ENCODE assay signal across 21 cellular contexts in the genomic region with DNA sequence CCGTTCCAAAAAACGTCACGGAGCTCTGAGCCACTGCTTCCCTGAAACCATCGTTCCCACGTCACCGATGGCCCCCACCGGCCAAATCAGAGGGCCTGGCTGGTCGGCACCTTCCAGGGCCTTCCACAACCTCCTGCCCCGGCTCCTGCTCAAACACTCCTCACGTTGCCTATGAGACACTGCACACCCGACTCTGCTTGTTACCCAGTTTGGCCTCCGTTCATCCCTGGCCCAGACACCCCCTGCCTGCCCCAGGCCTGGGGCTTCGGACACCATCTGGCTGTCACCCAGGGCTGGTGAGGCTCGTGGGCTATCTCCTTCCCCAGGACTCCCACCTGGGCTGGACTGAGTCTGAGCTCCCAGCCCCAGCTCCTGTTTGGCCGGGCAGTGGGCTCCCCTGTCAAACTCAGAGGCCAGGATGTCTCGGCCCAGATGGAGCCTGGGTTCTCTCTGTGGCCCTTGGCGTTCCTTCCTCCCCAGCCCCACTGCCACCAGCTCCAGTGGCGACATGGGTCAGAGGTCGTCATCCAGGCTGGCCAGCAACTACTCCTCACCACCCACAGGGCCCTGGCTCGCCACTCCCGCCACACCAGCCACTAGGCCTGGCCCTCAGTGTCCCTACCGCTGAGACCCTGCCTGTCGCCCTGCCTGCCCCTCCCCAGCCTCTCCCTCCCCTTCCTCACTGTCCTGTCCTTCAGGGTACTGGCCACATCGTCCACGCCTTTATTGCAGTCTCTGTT. TPM values are rescaled to one million over a fixed set of nuclear protein-coding genes. Genes with fewer than 3 reads are reported as not detected.
"Had no signal": no experiment of that assay in that cellular context is flagged by ENCODE, and none has a peak within 500 bp of the region (broad histone marks: within the 10 kb centered on the region; RNA-seq: fewer than 3 reads in every experiment).

No MANE protein-coding gene starts in this region.

- H3K4me3 ChIP-seq: adrenal gland, esophagus squamous epithelium, mucosa of descending colon, prostate gland, right atrium auricular region had no signal

- H3K4me1 Mint-ChIP-seq: neural crest cell; stimulated activated naive CD8-positive, alpha-beta T cell treated with anti-CD3 and anti-CD28 coated beads, Interleukin-15, amount 100 ng/mL, for 72 hours had no signal

- H3K27me3 Mint-ChIP-seq: stimulated activated naive CD8-positive, alpha-beta T cell treated with anti-CD3 and anti-CD28 coated beads, Interleukin-15, amount 100 ng/mL, for 72 hours had no signal

- H3K27ac ChIP-seq: adrenal gland, esophagus squamous epithelium, prostate gland, right atrium auricular region, VCaP had no signal

- H3K36me3 Mint-ChIP-seq: activated naive CD4-positive, alpha-beta T cell treated with anti-CD3 and anti-CD28 coated beads, Interleukin-2, amount 50 U/mL, for 72 hours; naive B cell had no signal

- H3K9me3 ChIP-seq: adrenal gland, esophagus squamous epithelium, mucosa of descending colon, prostate gland, right atrium auricular region had no signal

- H3K36me3 ChIP-seq: adrenal gland, esophagus squamous epithelium, prostate gland, right atrium auricular region had no signal

- H3K27me3 ChIP-seq: adrenal gland, esophagus squamous epithelium, right atrium auricular region had no signal

- H3K9me3 Mint-ChIP-seq: activated naive CD4-positive, alpha-beta T cell treated with anti-CD3 and anti-CD28 coated beads, Interleukin-2, amount 50 U/mL, for 72 hours; activated T-helper 1 cell treated with anti-CD3 and anti-CD28 coated beads, Interleukin-12 subunit alpha, Interleukin-12 subunit beta, Interleukin-2, Interleukin-4 antibody, amounts not matched to agents 30 ng/mL and 10 ng/mL and 1 ng/mL, durations not matched to agents 14 hours and 24 hours and 36 hours; stimulated activated naive CD8-positive, alpha-beta T cell treated with anti-CD3 and anti-CD28 coated beads, Interleukin-15, amount 100 ng/mL, for 72 hours; T-helper 1 cell treated with Interleukin-12 subunit alpha and Interleukin-12 subunit beta and Interleukin-4 antibody, amounts not matched to agents 30 μg/mL and 1 μg/mL, for 36 hours had no signal

- DNase-seq: activated CD4-positive, alpha-beta T cell treated with anti-CD3 and anti-CD28 coated beads, Interleukin-2, amount 50 U/mL, for 4 hours; activated CD4-positive, CD25-positive, alpha-beta regulatory T cell treated with anti-CD3 and anti-CD28 coated beads, Interleukin-2, amount 50 U/mL, for 72 hours; activated gamma-delta T cell treated with Interleukin-2 at 50 U/mL for 16 hours; adrenal gland; dermis blood vessel endothelial cell; effector memory CD4-positive, alpha-beta T cell; esophagus squamous epithelium; mesenchymal stem cell; naive B cell; stimulated activated CD4-positive, alpha-beta T cell treated with anti-CD3 and anti-CD28 coated beads, Interleukin-15, amount 100 ng/mL, for 24 hours; stimulated activated CD4-positive, alpha-beta T cell treated with anti-CD3 and anti-CD28 coated beads, Interleukin-2, amount 100 ng/mL, for 48 hours; stimulated activated naive CD8-positive, alpha-beta T cell treated with anti-CD3 and anti-CD28 coated beads, Interleukin-15, amount 100 ng/mL, for 72 hours; trophoblast cell had no signal

- H3K4me1 ChIP-seq: adrenal gland, esophagus squamous epithelium, prostate gland, right atrium auricular region had no signal

- H3K27ac Mint-ChIP-seq: activated naive CD4-positive, alpha-beta T cell treated with anti-CD3 and anti-CD28 coated beads, Interleukin-2, amount 50 U/mL, for 72 hours; activated T-helper 1 cell treated with anti-CD3 and anti-CD28 coated beads, Interleukin-12 subunit alpha, Interleukin-12 subunit beta, Interleukin-2, Interleukin-4 antibody, amounts not matched to agents 30 ng/mL and 10 ng/mL and 1 ng/mL, durations not matched to agents 14 hours and 24 hours and 36 hours; naive B cell; T-helper 1 cell treated with Interleukin-12 subunit alpha and Interleukin-12 subunit beta and Interleukin-4 antibody, amounts not matched to agents 30 μg/mL and 1 μg/mL, for 36 hours had no signal

- H3K4me3 Mint-ChIP-seq: activated T-helper 1 cell treated with anti-CD3 and anti-CD28 coated beads, Interleukin-12 subunit alpha, Interleukin-12 subunit beta, Interleukin-2, Interleukin-4 antibody, amounts not matched to agents 30 ng/mL and 10 ng/mL and 1 ng/mL, durations not matched to agents 14 hours and 24 hours and 36 hours; neural crest cell; stimulated activated naive CD8-positive, alpha-beta T cell treated with anti-CD3 and anti-CD28 coated beads, Interleukin-15, amount 100 ng/mL, for 72 hours; T-helper 1 cell treated with Interleukin-12 subunit alpha and Interleukin-12 subunit beta and Interleukin-4 antibody, amounts not matched to agents 30 μg/mL and 1 μg/mL, for 36 hours had no signal

RNA-seq across cellular contexts. Expression of a gene that starts 17.7 kb away (rescaled TPM):
- total RNA-seq: activated T-helper 1 cell treated with anti-CD3 and anti-CD28 coated beads, Interleukin-12 subunit alpha, Interleukin-12 subunit beta, Interleukin-2, Interleukin-4 antibody, amounts not matched to agents 30 ng/mL and 10 ng/mL and 1 ng/mL, durations not matched to agents 14 hours and 24 hours and 36 hours had no signal
